ENCODE assay signal across 8 cellular contexts in the genomic region with DNA sequence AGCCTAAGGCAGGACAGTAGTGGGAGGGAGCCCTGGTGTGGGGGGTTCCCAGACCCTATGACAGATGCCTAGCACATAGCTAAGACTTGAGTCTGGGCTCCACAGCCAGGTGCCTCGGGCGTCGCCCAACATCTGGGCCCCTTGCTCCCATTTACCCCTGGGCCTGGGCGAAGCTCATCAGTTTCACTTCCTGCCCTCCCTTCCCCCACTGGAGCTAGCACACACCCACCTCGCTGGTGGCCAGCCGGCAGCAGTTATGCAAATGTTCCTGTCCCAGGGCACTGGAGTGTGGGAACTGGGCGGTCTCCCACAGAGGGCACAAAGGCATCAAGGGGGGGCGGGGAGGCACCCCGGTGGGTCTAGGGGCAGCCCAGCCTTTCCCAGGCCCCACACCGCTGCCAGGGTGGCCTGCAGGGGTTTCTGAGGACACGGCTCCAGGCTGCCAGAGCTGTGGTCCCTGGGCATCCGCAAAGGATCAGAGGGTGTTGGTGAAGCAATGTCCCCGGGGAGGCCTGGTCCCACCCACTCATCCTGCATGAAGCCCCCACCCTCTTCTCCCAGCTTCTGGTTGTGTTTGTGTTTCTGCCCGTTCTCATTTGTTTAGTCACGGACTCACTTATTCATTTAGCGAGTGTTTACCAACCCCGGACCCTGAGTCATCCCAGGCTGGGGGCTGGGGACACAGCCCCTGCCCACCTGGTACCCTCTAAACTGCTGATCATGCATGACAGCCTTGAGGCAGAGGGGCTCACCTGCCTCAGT. TPM values are rescaled to one million over a fixed set of nuclear protein-coding genes. Genes with fewer than 3 reads are reported as not detected.
DNase-seq lines count a peak whose midpoint lies in the region; ATAC-seq and TF ChIP-seq lines count a peak whose summit lies in the region.

No MANE protein-coding gene starts in this region.

- H3K18ac ChIP-seq in trophoblast cell (ENCODE audit: low read length): peak overlapping the region; percentile 2

- H2BK120ac ChIP-seq in trophoblast cell (ENCODE audit: insufficient read depth, low read length, poor library complexity): no peak overlapping the region

- H3K9ac ChIP-seq in trophoblast cell (ENCODE audit: low read length): no peak overlapping the region

- H3K79me1 ChIP-seq in trophoblast cell (ENCODE audit: low read length): no peaks in the 10 kb centered on the region

- H2AK5ac ChIP-seq in trophoblast cell (ENCODE audit: low read length): no peak overlapping the region

- H3K27me3 ChIP-seq in RWPE2 (ENCODE audit: insufficient read depth, poor library complexity, severe bottlenecking): no peaks in the 10 kb centered on the region
- no peaks in the 10 kb centered on the region for H3K27me3 ChIP-seq in esophagus squamous epithelium
- H3K27me3 ChIP-seq in trophoblast cell (ENCODE audit: insufficient read depth, low read length): no peaks in the 10 kb centered on the region

- H2BK12ac ChIP-seq in trophoblast cell (ENCODE audit: low read length): no peak overlapping the region

- H3K4me1 ChIP-seq in RWPE2 (ENCODE audit: insufficient read depth, poor library complexity, severe bottlenecking): no peaks in the 10 kb centered on the region
- H3K4me1 ChIP-seq in esophagus squamous epithelium: peaks cover 6 to 42% (median 11%) of the 10 kb centered on the region in 3 donors
- peaks cover 6 to 8% of the 10 kb centered on the region in 2 experiments for H3K4me1 ChIP-seq in trophoblast cell (ENCODE audit: control insufficient read depth in 1 of 2, insufficient read depth in 2 of 2, low read length in 2 of 2)

- no peak overlapping the region for H4K8ac ChIP-seq in trophoblast cell (ENCODE audit: low read depth, low read length)

- H2AFZ ChIP-seq in trophoblast cell (ENCODE audit: insufficient read depth, low read length, poor library complexity): no peak overlapping the region

- H3K9me3 ChIP-seq in RWPE2 (ENCODE audit: severe bottlenecking) (no peaks in the 10 kb centered on the region), esophagus squamous epithelium (no peaks in the 10 kb centered on the region), trophoblast cell (ENCODE audit: insufficient read depth, low read depth, low read length) (no peaks in the 10 kb centered on the region)

- H3K36me3 ChIP-seq in RWPE2 (ENCODE audit: low read depth): no peaks in the 10 kb centered on the region
- H3K36me3 ChIP-seq in esophagus squamous epithelium: no peaks in the 10 kb centered on the region
- H3K36me3 ChIP-seq in trophoblast cell (ENCODE audit: control insufficient read depth in 1 of 2, insufficient read depth in 2 of 2, low read length in 2 of 2): peaks cover 16 to 28% of the 10 kb centered on the region in 2 experiments

- 48 to 52% methylated on average over 5 to 13 of the region's 17 CpGs for WGBS in esophagus squamous epithelium, 2 donors
- no CpG with 5 or more reads among the region's 17 CpGs for WGBS in trophoblast cell (ENCODE audit: extremely low coverage, insufficient coverage, insufficient read length)

- no peak overlapping the region for H3K23ac ChIP-seq in trophoblast cell (ENCODE audit: low read length)

- no peak overlapping the region for H3K14ac ChIP-seq in trophoblast cell (ENCODE audit: low read length)

- H3K79me2 ChIP-seq in trophoblast cell (ENCODE audit: control insufficient read depth, insufficient read depth, low read length, poor library complexity): peaks cover 1% of the 10 kb centered on the region

- H4K91ac ChIP-seq in trophoblast cell (ENCODE audit: low read depth, low read length): no peak overlapping the region

- no peak for TF ChIP-seq POLR2A in esophagus squamous epithelium (IDR thresholded peaks at IDR 0.05)

- H3K27ac ChIP-seq in RWPE2 (ENCODE audit: poor library complexity, severe bottlenecking): no peak overlapping the region
- peak overlapping the region in 2 of 4 donors; percentile 6 to 47 for H3K27ac ChIP-seq in esophagus squamous epithelium
- no peak overlapping the region for H3K27ac ChIP-seq in trophoblast cell (ENCODE audit: low read depth, low read length)

- no peak overlapping the region for H4K12ac ChIP-seq in trophoblast cell (ENCODE audit: low read depth, low read length)

- intact Hi-C loops in esophagus squamous epithelium (cut with DNase I): no loop called here

- no peak overlapping the region for H3K4ac ChIP-seq in trophoblast cell (ENCODE audit: low read depth, low read length)

- ATAC-seq in GM19438 (IDR thresholded peaks at IDR 0.05; ENCODE audit: low read depth, unreplicated experiment): peak; percentile 75
- ATAC-seq in HG03439 (IDR thresholded peaks at IDR 0.05; ENCODE audit: unreplicated experiment): peak; percentile 67
- ATAC-seq in RWPE2 (ENCODE audit: low read depth): no peak

- H2BK5ac ChIP-seq in trophoblast cell (ENCODE audit: low read depth, low read length, poor library complexity): no peak overlapping the region

- no peak overlapping the region for H3K4me2 ChIP-seq in trophoblast cell (ENCODE audit: low read length)

- TF ChIP-seq CTCF in RWPE2 (IDR thresholded peaks at IDR 0.05; ENCODE audit: poor library complexity, severe bottlenecking) (no peak), esophagus squamous epithelium (IDR thresholded peaks at IDR 0.05) (no peak)

- peak overlapping the region; percentile 7; the same call in 1 of the 2 replicates for H3K4me3 ChIP-seq in GM08714 (ENCODE audit: low read length)
- no peak overlapping the region for H3K4me3 ChIP-seq in RWPE2 (ENCODE audit: severe bottlenecking)
- H3K4me3 ChIP-seq in esophagus squamous epithelium: peak overlapping the region in 1 of 4 donors; percentile 52
- H3K4me3 ChIP-seq in trophoblast cell (ENCODE audit: low read depth, low read length): no peak overlapping the region

- DNase-seq in RWPE2 (ENCODE audit: low spot score): peak; percentile 54
- peak; percentile 40 for DNase-seq in esophagus squamous epithelium (lab: John Stamatoyannopoulos, UW)
- no peak for DNase-seq in trophoblast cell
- no peak for DNase-seq in NCI-H446 (lab: John Stamatoyannopoulos, UW)
- DNase-seq in SK-N-DZ (ENCODE audit: low spot score): no peak

RNA-seq across cellular contexts. Expression of a gene that starts 20.4 kb away (rescaled TPM):
- total RNA-seq in esophagus squamous epithelium: 1 to 10 TPM in 3 of 4 donors, under 1 TPM in 1; 0.47 to 7.3 (median 2.2) TPM
- 64.0 and 68.7 TPM in 2 replicates for polyA plus RNA-seq in trophoblast cell (2013)
- 18.7 and 23.2 TPM in 2 replicates for polyA plus RNA-seq in SK-N-DZ (2014; cell fraction: cytosol; rRNA removed)
- polyA plus RNA-seq in SK-N-DZ (2014; cell fraction: nucleus; rRNA removed): 12.7 and 20.9 TPM in 2 replicates

RNA-seq across cellular contexts. Expression of a gene that starts 49.1 kb away (rescaled TPM):
- not detected for total RNA-seq in esophagus squamous epithelium
- polyA plus RNA-seq in trophoblast cell (2013): not detected in 2 replicates
- not detected in 2 replicates for polyA plus RNA-seq in SK-N-DZ (2014; cell fraction: cytosol; rRNA removed)
- not detected in 2 replicates for polyA plus RNA-seq in SK-N-DZ (2014; cell fraction: nucleus; rRNA removed)

Comparison
In these comparisons a context has a peak if more than half of its experiments do, and no peak if none do; other contexts are left out.
1. DNase-seq: peak in RWPE2 (single experiment) and esophagus squamous epithelium (single experiment); none in trophoblast cell (0 of 2), NCI-H446 (0 of 2) and SK-N-DZ (single experiment).